ENCODE assay signal across 9 cellular contexts in the genomic region with DNA sequence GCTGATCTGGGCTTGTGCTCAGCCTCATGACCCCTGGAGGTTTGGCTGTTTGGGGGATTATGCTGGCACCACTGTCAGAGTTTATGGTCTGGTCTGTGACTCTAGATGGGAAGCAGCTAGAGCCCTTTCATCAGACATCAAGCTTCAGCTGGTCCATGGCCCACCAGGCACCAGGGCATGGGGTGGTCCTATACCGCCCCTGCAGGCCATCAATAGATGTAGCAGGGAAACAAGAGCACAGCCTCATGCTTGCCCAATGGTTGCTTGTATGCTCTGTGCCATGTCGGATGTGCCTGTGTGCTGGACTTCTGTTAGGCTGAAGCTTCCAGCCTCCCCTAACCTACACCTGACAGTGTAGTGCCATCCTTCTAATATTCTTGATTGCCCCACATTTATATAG.
DNase-seq lines count a peak whose midpoint lies in the region; ATAC-seq, FAIRE-seq and TF ChIP-seq lines count a peak whose summit lies in the region.
"Had no signal": no experiment of that assay in that cellular context is flagged by ENCODE, and none has a peak within 500 bp of the region (broad histone marks: within the 10 kb centered on the region; RNA-seq: fewer than 3 reads in every experiment).

No MANE protein-coding gene starts in this region.

- no peak for TF ChIP-seq POLR2A in GM18505 (IDR thresholded peaks at IDR 0.05; ENCODE audit: borderline replicate concordance, extremely low read depth, insufficient read depth, insufficient read length)

- ATAC-seq in psoas muscle (peak in 3 of 4 donors; percentile 30 to 62 (median 52)), GM18505 (IDR thresholded peaks at IDR 0.05; ENCODE audit: unreplicated experiment) (no peak)
- ATAC-seq: gastroesophageal sphincter had no signal

- FAIRE-seq in bronchial epithelial cell (lab: Jason Lieb, UNC): no peak

- H3K27me3 ChIP-seq in KMS-11 (ENCODE audit: insufficient read depth, low read depth): no peaks in the 10 kb centered on the region
- peaks cover 1% of the 10 kb centered on the region for H3K27me3 ChIP-seq in bronchial epithelial cell (ENCODE audit: control insufficient read depth, insufficient read depth, low read length)
- H3K27me3 ChIP-seq in psoas muscle (ENCODE audit: insufficient read depth in 3 of 3, low read length in 2 of 3): no peaks in the 10 kb centered on the region

- H3K4me2 ChIP-seq in KMS-11: no peak overlapping the region

- intact Hi-C loops in psoas muscle (cut with DNase I): no loop called here

- H3K9me3 ChIP-seq in psoas muscle: no peaks in the 10 kb centered on the region
- H3K9me3 ChIP-seq: gastroesophageal sphincter had no signal

- H4K20me1 ChIP-seq in KMS-11 (ENCODE audit: insufficient read depth): no peaks in the 10 kb centered on the region

- DNase-seq in SIG-M5 treated with dmso at 0.1 percent for 504 hours (lab: John Stamatoyannopoulos, UW; ENCODE audit: unreplicated experiment): peak; percentile 59
- no peak for DNase-seq in SIG-M5 (lab: John Stamatoyannopoulos, UW)
- no peak for DNase-seq in bronchial epithelial cell (ENCODE audit: low read depth)
- no peak for DNase-seq in psoas muscle
- DNase-seq in nucleus accumbens (lab: John Stamatoyannopoulos, UW): no peak
- no peak for DNase-seq in NCI-H2107 treated with DMSO at 0.1 percent for 48 hours (lab: John Stamatoyannopoulos, UW; ENCODE audit: unreplicated experiment)

- peak; percentile 77 for TF ChIP-seq CTCF in KMS-11 (conservative IDR thresholded peaks at IDR 0.05; ENCODE audit: low read depth, low read length)
- peak; percentile 46 for TF ChIP-seq CTCF in bronchial epithelial cell (IDR thresholded peaks at IDR 0.05; ENCODE audit: insufficient read depth, low read length, severe bottlenecking)
- TF ChIP-seq CTCF in psoas muscle (IDR thresholded peaks at IDR 0.05): peak; percentile 24

- H3K36me3 ChIP-seq in KMS-11 (ENCODE audit: insufficient read depth) (no peaks in the 10 kb centered on the region), bronchial epithelial cell (ENCODE audit: control insufficient read depth, insufficient read depth, low read length) (no peaks in the 10 kb centered on the region), psoas muscle (ENCODE audit: insufficient read depth in 1 of 2, low read depth in 1 of 2) (no peaks in the 10 kb centered on the region)
- H3K36me3 ChIP-seq: gastroesophageal sphincter had no signal

- 58 to 65% (median 63%) methylated on average over 2 of the region's 2 CpGs for WGBS in psoas muscle, 3 donors

- no peak overlapping the region for H2AFZ ChIP-seq in KMS-11 (ENCODE audit: low read depth)

- H3K27ac ChIP-seq in KMS-11 (no peak overlapping the region), psoas muscle (no peak overlapping the region)
- H3K27ac ChIP-seq: gastroesophageal sphincter had no signal

- H3K9ac ChIP-seq in KMS-11: no peak overlapping the region

- H3K4me1 ChIP-seq in KMS-11 (ENCODE audit: low read depth, poor library complexity, severe bottlenecking): no peaks in the 10 kb centered on the region
- H3K4me1 ChIP-seq in psoas muscle: no peaks in the 10 kb centered on the region
- H3K4me1 ChIP-seq: gastroesophageal sphincter had no signal

- H3K79me2 ChIP-seq in KMS-11 (ENCODE audit: insufficient read depth, low read depth): no peaks in the 10 kb centered on the region

- H3K4me3 ChIP-seq in KMS-11 (IDR thresholded peaks at IDR 0.05; ENCODE audit: insufficient read depth, low read depth, low read length) (no peak overlapping the region), bronchial epithelial cell (ENCODE audit: low read depth, low read length) (no peak overlapping the region), psoas muscle (no peak overlapping the region)
- H3K4me3 ChIP-seq: gastroesophageal sphincter had no signal

Comparison
In these comparisons a context has a peak if more than half of its experiments do, and no peak if none do; other contexts are left out.
1. CTCF ChIP-seq: peak in every context shown above with its lines; median percentile 77 in KMS-11; 46 in bronchial epithelial cell; 24 in psoas muscle.